In genomic region chr18:70029163-70029562, GRCh38 we compare ENCODE assay signal across 19 cellular contexts.
A peak's percentile ranks its signal among the peaks of the same experiment; 100 is the strongest.
DNase-seq lines count a peak whose midpoint lies in the region; ATAC-seq, FAIRE-seq and TF ChIP-seq lines count a peak whose summit lies in the region.
"Had no signal": no experiment of that assay in that cellular context is flagged by ENCODE, and none has a peak within 500 bp of the region (broad histone marks: within the 10 kb centered on the region; RNA-seq: fewer than 3 reads in every experiment).

No MANE protein-coding gene starts in this region.

- H3K79me2 ChIP-seq in OCI-LY7 (ENCODE audit: insufficient read depth, low read depth, low read length): no peaks in the 10 kb centered on the region

- no peaks in the 10 kb centered on the region for H3K9me2 ChIP-seq in OCI-LY7 (ENCODE audit: insufficient read depth, low read length)

- no peaks in the 10 kb centered on the region for H3K9me3 ChIP-seq in OCI-LY7 (ENCODE audit: low read length)
- H3K9me3 ChIP-seq in kidney (ENCODE audit: control insufficient read depth in 1 of 2, low read length in 2 of 2): no peaks in the 10 kb centered on the region
- H3K9me3 ChIP-seq: upper lobe of left lung had no signal

- H3K27ac ChIP-seq in OCI-LY7 (ENCODE audit: low read depth, low read length, poor library complexity, severe bottlenecking) (no peak overlapping the region), kidney (ENCODE audit: low read depth in 2 of 2, low read length in 2 of 2) (no peak overlapping the region)
- H3K27ac ChIP-seq: upper lobe of left lung had no signal

- FAIRE-seq in GM19239 (lab: Jason Lieb, UNC) (peak; percentile 54), kidney (lab: Jason Lieb, UNC) (no peak), H54 (lab: Jason Lieb, UNC) (no peak)
- FAIRE-seq: islet of Langerhans had no signal

- POLR2A ChIA-PET in OCI-LY7 (lab: Charles Lee): no interaction called here

- no peak for DNase-seq in GM19239 (ENCODE audit: insufficient read length, low spot score)
- DNase-seq in OCI-LY7 (ENCODE audit: low spot score): no peak
- DNase-seq in kidney: no peak
- no peak for DNase-seq in H54 (ENCODE audit: insufficient read length, low spot score)
- no peak for DNase-seq in activated naive CD4-positive, alpha-beta T cell treated with anti-CD3 and anti-CD28 coated beads for 36 hours
- DNase-seq: amygdala; DMS53; KG1; mesendoderm; NCI-H1436 treated with DMSO at 0.1 percent for 48 hours; PC-3; stimulated activated naive B cell treated with anti-CD40 and anti-IgM and Interleukin-4, amounts not matched to agents 10 μg/mL and 1 μg/mL and 100 μg/mL, for 72 hours; upper lobe of left lung had no signal

- peaks cover 39% of the 10 kb centered on the region for H3K36me3 Mint-ChIP-seq in activated naive CD4-positive, alpha-beta T cell treated with anti-CD3 and anti-CD28 coated beads for 36 hours (ENCODE audit: low read depth)

- CTCF ChIA-PET in OCI-LY7 (lab: Charles Lee; ENCODE audit: unreplicated experiment): no interaction called here
- CTCF ChIA-PET in activated naive CD4-positive, alpha-beta T cell treated with anti-CD3 and anti-CD28 coated beads for 36 hours (lab: Charles Lee): no interaction called here

- H3K9me3 Mint-ChIP-seq in activated naive CD4-positive, alpha-beta T cell treated with anti-CD3 and anti-CD28 coated beads for 36 hours: no peaks in the 10 kb centered on the region
- H3K9me3 Mint-ChIP-seq: activated T-helper 2 cell treated with anti-CD3 and anti-CD28 coated beads, Interferon-gamma antibody, Interleukin-2, Interleukin-4, amounts not matched to agents 10 μg/mL and 5 μg/mL and 100 μg/mL, durations not matched to agents 14 hours and 24 hours and 36 hours; stimulated activated naive B cell treated with anti-CD40 and anti-IgM and Interleukin-4, amounts not matched to agents 10 μg/mL and 1 μg/mL and 100 μg/mL, for 72 hours had no signal

- H3K36me3 ChIP-seq in OCI-LY7 (ENCODE audit: insufficient read depth, low read length) (peaks cover 13% of the 10 kb centered on the region), kidney (ENCODE audit: control insufficient read depth in 1 of 2, insufficient read depth in 2 of 2, low read length in 2 of 2) (peaks cover 8 to 9% of the 10 kb centered on the region in 2 donors)

- H3K4me3 ChIP-seq in OCI-LY7 (ENCODE audit: low read depth, low read length, poor library complexity, severe bottlenecking) (no peak overlapping the region), kidney (ENCODE audit: low read length in 2 of 2) (no peak overlapping the region)
- H3K4me3 ChIP-seq: upper lobe of left lung had no signal

- H3K9ac ChIP-seq in kidney (ENCODE audit: low read length in 2 of 2): no peak overlapping the region

- H3K4me2 ChIP-seq in OCI-LY7 (ENCODE audit: low read length): no peak overlapping the region

- no peak for TF ChIP-seq POLR2A in H54 (IDR thresholded peaks at IDR 0.05; ENCODE audit: low read depth, low read length)

- H3K4me3 Mint-ChIP-seq in activated naive CD4-positive, alpha-beta T cell treated with anti-CD3 and anti-CD28 coated beads for 36 hours: no peak overlapping the region
- H3K4me3 Mint-ChIP-seq: neural crest cell; stimulated activated naive B cell treated with anti-CD40 and anti-IgM and Interleukin-4, amounts not matched to agents 10 μg/mL and 1 μg/mL and 100 μg/mL, for 72 hours had no signal

- no peaks in the 10 kb centered on the region for H4K20me1 ChIP-seq in OCI-LY7 (ENCODE audit: insufficient read depth, low read length)

- peaks cover 9% of the 10 kb centered on the region for H3K4me1 ChIP-seq in OCI-LY7 (ENCODE audit: insufficient read depth, low read length, poor library complexity, severe bottlenecking)
- H3K4me1 ChIP-seq in kidney (ENCODE audit: control insufficient read depth in 1 of 2, insufficient read depth in 1 of 2, low read depth in 1 of 2, low read length in 2 of 2): no peaks in the 10 kb centered on the region
- H3K4me1 ChIP-seq: upper lobe of left lung had no signal

- H3K4me1 Mint-ChIP-seq in activated naive CD4-positive, alpha-beta T cell treated with anti-CD3 and anti-CD28 coated beads for 36 hours (ENCODE audit: low read depth): no peaks in the 10 kb centered on the region
- H3K4me1 Mint-ChIP-seq: neural crest cell; stimulated activated naive B cell treated with anti-CD40 and anti-IgM and Interleukin-4, amounts not matched to agents 10 μg/mL and 1 μg/mL and 100 μg/mL, for 72 hours had no signal

- ATAC-seq in GM21723 (IDR thresholded peaks at IDR 0.05; ENCODE audit: unreplicated experiment) (peak; percentile 55), HG02981 (IDR thresholded peaks at IDR 0.05; ENCODE audit: unreplicated experiment) (peak; percentile 53), HG03575 (IDR thresholded peaks at IDR 0.05; ENCODE audit: extremely low read depth, insufficient number of reproducible peaks, low FRiP score, unreplicated experiment) (peak; percentile 34)
- ATAC-seq: PC-3; stimulated activated naive B cell treated with anti-CD40 and anti-IgM and Interleukin-4, amounts not matched to agents 10 μg/mL and 1 μg/mL and 100 μg/mL, for 72 hours had no signal

- intact Hi-C loops in OCI-LY7 (cut with micrococcal nuclease; ENCODE audit: unreplicated experiment): no loop called here
- intact Hi-C loops in kidney (cut with DNase I): no loop called here
- intact Hi-C loops in activated naive CD4-positive, alpha-beta T cell treated with anti-CD3 and anti-CD28 coated beads for 36 hours (cut with micrococcal nuclease): no loop called here

- H3K27ac Mint-ChIP-seq in activated naive CD4-positive, alpha-beta T cell treated with anti-CD3 and anti-CD28 coated beads for 36 hours: no peak overlapping the region
- H3K27ac Mint-ChIP-seq: activated T-helper 2 cell treated with anti-CD3 and anti-CD28 coated beads, Interferon-gamma antibody, Interleukin-2, Interleukin-4, amounts not matched to agents 10 μg/mL and 5 μg/mL and 100 μg/mL, durations not matched to agents 14 hours and 24 hours and 36 hours; stimulated activated naive B cell treated with anti-CD40 and anti-IgM and Interleukin-4, amounts not matched to agents 10 μg/mL and 1 μg/mL and 100 μg/mL, for 72 hours had no signal

- TF ChIP-seq CTCF in OCI-LY7 (conservative IDR thresholded peaks at IDR 0.05; ENCODE audit: low read length) (no peak), kidney (IDR thresholded peaks at IDR 0.05; ENCODE audit: borderline replicate concordance, extremely low read depth, insufficient read depth) (no peak)

- no peaks in the 10 kb centered on the region for H3K27me3 Mint-ChIP-seq in activated naive CD4-positive, alpha-beta T cell treated with anti-CD3 and anti-CD28 coated beads for 36 hours (ENCODE audit: low read depth)
- H3K27me3 Mint-ChIP-seq: stimulated activated naive B cell treated with anti-CD40 and anti-IgM and Interleukin-4, amounts not matched to agents 10 μg/mL and 1 μg/mL and 100 μg/mL, for 72 hours had no signal

- no TSS peak for BruUV-seq in OCI-LY7 (replicated peaks; lab: Mats Ljungman, UMichigan)

- H2AFZ ChIP-seq in OCI-LY7 (ENCODE audit: low read length): no peak overlapping the region
